Comparison of ENCODE assay signal across 8 cellular contexts in the genomic region with DNA sequence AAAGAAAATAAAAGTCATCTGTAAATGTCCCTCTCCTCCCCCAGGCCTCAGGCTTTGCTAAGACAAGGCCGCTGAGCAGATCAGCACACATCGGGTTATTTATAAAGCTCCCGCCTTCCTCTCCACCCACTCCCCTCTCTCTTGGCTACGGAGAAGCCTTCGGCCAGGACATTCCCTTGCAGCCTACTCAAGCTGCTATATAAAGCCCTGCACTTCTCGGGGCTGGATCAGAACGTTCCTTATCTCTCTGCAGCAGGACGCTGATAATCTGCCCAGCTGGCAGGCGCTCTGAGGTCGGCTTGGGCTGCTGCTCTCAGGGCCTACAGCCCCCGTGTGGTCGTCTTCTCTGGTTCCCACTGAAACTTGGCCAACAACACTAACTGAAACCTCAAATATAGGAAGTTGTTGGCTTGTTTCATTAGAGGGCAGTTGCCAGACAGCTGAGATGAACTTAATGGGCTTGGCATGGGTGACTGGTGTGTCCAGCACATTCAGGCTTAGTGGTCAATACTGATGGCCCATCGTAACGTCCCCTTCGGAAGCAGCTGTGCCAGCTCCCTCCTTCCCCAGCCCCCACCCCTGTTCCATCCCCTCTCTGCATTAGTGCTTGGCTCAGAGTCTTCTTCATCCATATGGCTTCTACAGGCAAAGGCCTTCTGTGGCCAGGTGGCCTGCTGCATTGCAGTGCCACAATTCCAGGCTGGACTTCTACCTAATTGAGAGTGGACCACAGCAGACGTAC.
DNase-seq lines count a peak whose midpoint lies in the region; ATAC-seq and TF ChIP-seq lines count a peak whose summit lies in the region.

No MANE protein-coding gene starts in this region.

- H3K9me3 ChIP-seq in SK-N-SH (no peaks in the 10 kb centered on the region), gastroesophageal sphincter (no peaks in the 10 kb centered on the region)

- H3K27ac ChIP-seq in SK-N-SH (ENCODE audit: low read depth in 2 of 2, low read length in 1 of 2), result peak overlapping the region in 1 of 2 experiments; percentile 4; a peak in 2 of 4 replicates
- H3K27ac ChIP-seq in gastroesophageal sphincter, result peak overlapping the region; percentile 85 to 90 (median 88)

- POLR2A ChIA-PET in SK-N-SH (lab: Yijun Ruan, JAX), result interaction anchor here (0.6 kb wide), 1 partner anchor 131 kb away, joined by 4 read pairs; no protein-coding TSS in a partner anchor

- H3K4me2 ChIP-seq in SK-N-SH, result no peak overlapping the region

- H4K20me1 ChIP-seq in SK-N-SH (ENCODE audit: insufficient read depth), result no peaks in the 10 kb centered on the region

- intact Hi-C loops in posterior vena cava (cut with DNase I), result loop anchor here (2.0 to 10.0 kb wide), 3 partner anchors 26 to 628 kb away; no protein-coding TSS in a partner anchor

- 51% methylated on average over 16 of the region's 16 CpGs for WGBS in SK-N-SH (ENCODE audit: low lambda C conversion rate)
- 0 to 2% methylated on average over 10 to 13 of the region's 16 CpGs for WGBS in gastroesophageal sphincter (ENCODE audit: low coverage in 1 of 2), 2 donors

- TF ChIP-seq CTCF in AG09309 (IDR thresholded peaks at IDR 0.05; ENCODE audit: control insufficient read depth, insufficient read depth, low read depth, low read length, missing control alignments), result peak; percentile 40
- peak; percentile 15; the same call in 1 of the 2 replicates for TF ChIP-seq CTCF in SK-N-SH (IDR thresholded peaks at IDR 0.05)
- peak in 3 of 4 experiments; percentile 40 to 42 (median 41) for TF ChIP-seq CTCF in gastroesophageal sphincter (IDR thresholded peaks at IDR 0.05)

- H3K4me3 ChIP-seq in AG09309 (ENCODE audit: control insufficient read depth, low read depth, low read length), result no peak overlapping the region
- H3K4me3 ChIP-seq in SK-N-SH (ENCODE audit: low read depth in 2 of 2, low read length in 1 of 2), result no peak overlapping the region; a peak in 1 of 4 replicates
- H3K4me3 ChIP-seq in gastroesophageal sphincter, result no peak overlapping the region

- H3K4me1 ChIP-seq in SK-N-SH (ENCODE audit: control insufficient read depth in 1 of 2, insufficient read depth in 2 of 2, low read depth in 1 of 2, low read length in 1 of 2) (peaks cover 4 to 20% of the 10 kb centered on the region in 2 experiments; a peak in 2 of 4 replicates), gastroesophageal sphincter (peaks cover 14 to 29% (median 18%) of the 10 kb centered on the region in 3 donors)

- H3K9me2 ChIP-seq in SK-N-SH, result no peaks in the 10 kb centered on the region

- peak; percentile 40 for TF ChIP-seq RAD21 in SK-N-SH (IDR thresholded peaks at IDR 0.05; ENCODE audit: low read length)

- CTCF ChIA-PET in SK-N-SH (lab: Yijun Ruan, JAX), result interaction anchor here (0.6 to 7.3 kb wide), 15 partner anchors 11 to 638 kb away, joined by 3 to 72 read pairs (median 4); no protein-coding TSS in a partner anchor

- peak overlapping the region; percentile 49; the same call in 1 of the 2 replicates for H2AFZ ChIP-seq in SK-N-SH (ENCODE audit: low read depth)

- no peaks in the 10 kb centered on the region for H3K36me3 ChIP-seq in SK-N-SH (replicated peaks in 1 of 2; ENCODE audit: control insufficient read depth in 1 of 2, insufficient read depth in 2 of 2, low read length in 1 of 2)
- no peaks in the 10 kb centered on the region for H3K36me3 ChIP-seq in gastroesophageal sphincter

- ATAC-seq in HG03108 (IDR thresholded peaks at IDR 0.05; ENCODE audit: unreplicated experiment) (peak; percentile 53), gastroesophageal sphincter (peak; percentile 97)
- no peak for ATAC-seq in stimulated activated naive CD8-positive, alpha-beta T cell treated with anti-CD3 and anti-CD28 coated beads, Interleukin-15, Interleukin-2, amounts not matched to agents 100 U/mL and 50 U/mL, for 24 hours

- TF ChIP-seq EP300 in SK-N-SH (IDR thresholded peaks at IDR 0.05; ENCODE audit: borderline replicate concordance in 1 of 2, low read depth in 1 of 2, low read length in 1 of 2) (no peak), gastroesophageal sphincter (IDR thresholded peaks at IDR 0.05) (peak; percentile 66)

- DNase-seq in AG09309 (ENCODE audit: low read depth), result no peak
- peak; percentile 68 for DNase-seq in SK-N-SH
- peak; percentile 94 for DNase-seq in posterior vena cava (ENCODE audit: low spot score)
- no peak for DNase-seq in NCI-H2029 (lab: John Stamatoyannopoulos, UW)
- no peak for DNase-seq in stimulated activated naive CD8-positive, alpha-beta T cell treated with anti-CD3 and anti-CD28 coated beads, Interleukin-15, Interleukin-2, amounts not matched to agents 100 U/mL and 50 U/mL, for 24 hours

- H3F3A ChIP-seq in SK-N-SH (replicated peaks; ENCODE audit: insufficient read depth), result no peaks in the 10 kb centered on the region

- H3K27me3 ChIP-seq in SK-N-SH (ENCODE audit: insufficient read depth) (no peaks in the 10 kb centered on the region), gastroesophageal sphincter (no peaks in the 10 kb centered on the region)

- no peak overlapping the region for H3K9ac ChIP-seq in SK-N-SH

- no peaks in the 10 kb centered on the region for H3K79me2 ChIP-seq in SK-N-SH (ENCODE audit: insufficient read depth)

- TF ChIP-seq POLR2A in GM19099 (IDR thresholded peaks at IDR 0.05; ENCODE audit: extremely low read depth, insufficient read length, low read depth) (peak; percentile 62), gastroesophageal sphincter (IDR thresholded peaks at IDR 0.05) (no peak)

TF ChIP-seq in SK-N-SH, 30 proteins besides CTCF, POLR2A, EP300 and RAD21:
- TF ChIP-seq GATA2 (CRISPR knock-in tag; IDR thresholded peaks at IDR 0.05) (peak; percentile 87), POLR2AphosphoS5 (IDR thresholded peaks at IDR 0.05; ENCODE audit: low read depth, low read length) (no peak), SMC3 (IDR thresholded peaks at IDR 0.05; ENCODE audit: low read depth, low read length) (peak; percentile 25; the same call in 1 of the 2 replicates), REST (IDR thresholded peaks at IDR 0.05; ENCODE audit: low read depth, low read length) (no peak), CHD2 (IDR thresholded peaks at IDR 0.05; ENCODE audit: low read length, partially characterized antibody) (peak; percentile 36), RCOR1 (IDR thresholded peaks at IDR 0.05; ENCODE audit: low read length) (peak; percentile 80)

Comparison
In these comparisons a context has a peak if more than half of its experiments do, and no peak if none do; other contexts are left out.
1. DNase-seq: peak in SK-N-SH (single experiment) and posterior vena cava (single experiment); none in AG09309 (single experiment), NCI-H2029 (single experiment) and stimulated activated naive CD8-positive, alpha-beta T cell treated with anti-CD3 and anti-CD28 coated beads, Interleukin-15, Interleukin-2, amounts not matched to agents 100 U/mL and 50 U/mL, for 24 hours (single experiment).
2. Peak in every context shown above with its lines, with median percentiles within 50 percentile points of each other: CTCF ChIP-seq.